ENCODE assay signal across 14 cellular contexts in genomic region chr22:23608583-23608982, GRCh38. TPM values are rescaled to one million over a fixed set of nuclear protein-coding genes. Genes with fewer than 3 reads are reported as not detected.
DNase-seq lines count a peak whose midpoint lies in the region; ATAC-seq, FAIRE-seq and TF ChIP-seq lines count a peak whose summit lies in the region.
"Had no signal": no experiment of that assay in that cellular context is flagged by ENCODE, and none has a peak within 500 bp of the region (broad histone marks: within the 10 kb centered on the region; RNA-seq: fewer than 3 reads in every experiment).

No MANE protein-coding gene starts in this region.

- H4K20me1 ChIP-seq in GM23338 (replicated peaks; ENCODE audit: insufficient read depth) (no peaks in the 10 kb centered on the region), H1 (replicated peaks in 1 of 2; ENCODE audit: control insufficient read depth in 1 of 2, insufficient read depth in 2 of 2, low read length in 2 of 2) (peaks cover 0 to 3% of the 10 kb centered on the region in 2 experiments), neural progenitor cell (ENCODE audit: low read depth) (peaks cover 18% of the 10 kb centered on the region)

- H3K18ac ChIP-seq in H1 (ENCODE audit: extremely low read depth, low read length), result no peak overlapping the region

- H3K4me1 ChIP-seq in GM23338 (ENCODE audit: insufficient read depth) (no peaks in the 10 kb centered on the region), H1 (replicated peaks in 1 of 4; ENCODE audit: control insufficient read depth in 3 of 4, insufficient read depth in 4 of 4, low read length in 3 of 4) (no peaks in the 10 kb centered on the region), neural progenitor cell (no peaks in the 10 kb centered on the region)

- H3F3A ChIP-seq in GM23338 (replicated peaks; ENCODE audit: low read depth), result no peaks in the 10 kb centered on the region
- no peaks in the 10 kb centered on the region for H3F3A ChIP-seq in neural progenitor cell (ENCODE audit: low read depth)

- no peak overlapping the region for H4K8ac ChIP-seq in H1 (ENCODE audit: extremely low read depth, insufficient read depth, low read length)

- TF ChIP-seq CTCF in GM23338 (conservative IDR thresholded peaks at IDR 0.05; ENCODE audit: low read depth in 2 of 2) (no peak), H1 (IDR thresholded peaks at IDR 0.05; ENCODE audit: control extremely low read depth in 1 of 3, insufficient read depth in 1 of 3, low read depth in 1 of 3, low read length in 3 of 3) (no peak), neural progenitor cell (IDR thresholded peaks at IDR 0.05) (no peak)

- H3K79me1 ChIP-seq in H1 (ENCODE audit: low read depth, low read length), result no peaks in the 10 kb centered on the region

- H3K36me3 Mint-ChIP-seq in GM23338 (ENCODE audit: low read depth) (no peaks in the 10 kb centered on the region), neural progenitor cell (no peaks in the 10 kb centered on the region)

- H3K9me2 ChIP-seq in GM23338 (ENCODE audit: insufficient read depth), result no peaks in the 10 kb centered on the region

- WGBS in H1 (ENCODE audit: extremely low coverage in 1 of 2, insufficient coverage in 1 of 2, insufficient read length in 1 of 2, insufficient replicate concordance in 2 of 2, low coverage in 1 of 2, low lambda C conversion rate in 2 of 2, missing lambda C conversion rate in 1 of 2), 2 experiments, result 58% methylated on average over 6 of the region's 6 CpGs; no CpG with 5 or more reads in 1 of the 2 experiments

- POLR2A ChIA-PET in H1 (lab: Charles Lee; ENCODE audit: partially characterized antibody), result no interaction called here

- H3K4me2 ChIP-seq in GM23338, result no peak overlapping the region
- H3K4me2 ChIP-seq in H1 (ENCODE audit: insufficient read depth in 1 of 2, low read depth in 2 of 2, low read length in 2 of 2), result no peak overlapping the region
- no peak overlapping the region for H3K4me2 ChIP-seq in neural progenitor cell
- H3K4me2 ChIP-seq: KMS-11 had no signal

- ATAC-seq in GM23338 (peak; percentile 91), HG03460 (IDR thresholded peaks at IDR 0.05; ENCODE audit: unreplicated experiment) (no peak)
- ATAC-seq: activated T-cell treated with anti-CD3 and anti-CD28 coated beads, Interleukin-2, amount 50 U/mL, for 4 hours had no signal

- no peak overlapping the region for H2AK5ac ChIP-seq in H1 (ENCODE audit: low read depth, low read length)

- H3K9me3 ChIP-seq in H1 (ENCODE audit: insufficient read depth in 2 of 2, low read depth in 1 of 2, low read length in 1 of 2) (no peaks in the 10 kb centered on the region), neural progenitor cell (ENCODE audit: low read depth) (no peaks in the 10 kb centered on the region)

- H3K27ac ChIP-seq in GM23338 (ENCODE audit: low read depth) (no peak overlapping the region), H1 (ENCODE audit: low read depth, low read length) (no peak overlapping the region), neural progenitor cell (no peak overlapping the region)
- H3K27ac ChIP-seq: KMS-11 had no signal

- H3K4me3 Mint-ChIP-seq in GM23338 (no peak overlapping the region), neural progenitor cell (no peak overlapping the region)
- H3K4me3 Mint-ChIP-seq: activated T-cell treated with anti-CD3 and anti-CD28 coated beads, Interleukin-2, amount 50 U/mL, for 4 hours had no signal

- no peaks in the 10 kb centered on the region for H3K27me3 ChIP-seq in GM23338 (ENCODE audit: insufficient read depth)
- H3K27me3 ChIP-seq in H1 (replicated peaks in 1 of 4; ENCODE audit: control insufficient read depth in 3 of 4, extremely low read depth in 1 of 4, insufficient read depth in 3 of 4, low read length in 3 of 4), result no peaks in the 10 kb centered on the region; a peak in 2 of 7 replicates
- peaks cover 16% of the 10 kb centered on the region for H3K27me3 ChIP-seq in neural progenitor cell

- H3K9me3 Mint-ChIP-seq in GM23338 (no peaks in the 10 kb centered on the region), neural progenitor cell (no peaks in the 10 kb centered on the region)
- H3K9me3 Mint-ChIP-seq: activated T-cell treated with anti-CD3 and anti-CD28 coated beads, Interleukin-2, amount 50 U/mL, for 4 hours had no signal

- H2AFZ ChIP-seq in GM23338 (no peak overlapping the region), H1 (ENCODE audit: low read length) (no peak overlapping the region), neural progenitor cell (replicated peaks) (no peak overlapping the region)

- H2BK120ac ChIP-seq in H1 (replicated peaks; ENCODE audit: low read depth, low read length), result no peak overlapping the region

- H3K4me1 Mint-ChIP-seq in GM23338 (no peaks in the 10 kb centered on the region; the same call in 2 of the 3 replicates), neural progenitor cell (peaks cover 10% of the 10 kb centered on the region)

- no peak overlapping the region for H3K23ac ChIP-seq in H1 (ENCODE audit: insufficient read length)

- no peak overlapping the region for H4K5ac ChIP-seq in H1 (ENCODE audit: insufficient read length, low read depth, low read length)

- no peak for TF ChIP-seq RAD21 in H1 (IDR thresholded peaks at IDR 0.05 in 1 of 2, conservative IDR thresholded peaks at IDR 0.05 in 1 of 2; ENCODE audit: low read depth in 2 of 2, low read length in 2 of 2)

- H2BK5ac ChIP-seq in H1 (ENCODE audit: low read depth, low read length), result no peak overlapping the region

- H3K9ac ChIP-seq in H1 (replicated peaks in 1 of 4; ENCODE audit: extremely low read depth in 1 of 4, low read depth in 3 of 4, low read length in 3 of 4) (no peak overlapping the region; a peak in 1 of 7 replicates), neural progenitor cell (no peak overlapping the region)
- H3K9ac ChIP-seq: KMS-11 had no signal

- H3K23me2 ChIP-seq in H1 (ENCODE audit: low read depth, low read length), result no peaks in the 10 kb centered on the region

- no peak overlapping the region for H2BK12ac ChIP-seq in H1 (ENCODE audit: low read depth, low read length)

- H3K56ac ChIP-seq in H1 (replicated peaks; ENCODE audit: insufficient read length, low read depth, low read length), result no peak overlapping the region

- H3K79me2 ChIP-seq in GM23338 (replicated peaks; ENCODE audit: insufficient read depth) (no peaks in the 10 kb centered on the region), H1 (ENCODE audit: control insufficient read depth in 1 of 2, insufficient read depth in 2 of 2, low read length in 2 of 2) (no peaks in the 10 kb centered on the region), neural progenitor cell (ENCODE audit: low read depth) (no peaks in the 10 kb centered on the region)

- no peak for TF ChIP-seq POLR2A in H1 (IDR thresholded peaks at IDR 0.05; ENCODE audit: control extremely low read depth in 1 of 2, low read depth in 2 of 2, low read length in 2 of 2)

- no peak overlapping the region for H3K14ac ChIP-seq in H1 (ENCODE audit: insufficient read length)

- CTCF ChIA-PET in H1 (lab: Charles Lee; ENCODE audit: partially characterized antibody), result interaction anchor here (0.6 to 1.2 kb wide), 4 partner anchors 15 to 1099 kb away, joined by 3 to 5 read pairs (median 4); no protein-coding TSS in a partner anchor

- H3K27ac Mint-ChIP-seq in GM23338 (no peak overlapping the region), neural progenitor cell (no peak overlapping the region)

- TF ChIP-seq EP300 in H1 (IDR thresholded peaks at IDR 0.05; ENCODE audit: borderline replicate concordance in 1 of 2, low read depth in 2 of 2, low read length in 2 of 2), result no peak

- H3K27me3 Mint-ChIP-seq in GM23338 (ENCODE audit: insufficient read depth, low read depth, poor library complexity) (peaks cover 11% of the 10 kb centered on the region), neural progenitor cell (ENCODE audit: insufficient read depth, low read depth) (peaks cover 6% of the 10 kb centered on the region)

- H3K4me3 ChIP-seq in GM23338 (no peak overlapping the region), H1 (ENCODE audit: extremely low read depth in 1 of 4, insufficient read depth in 2 of 4, low read depth in 3 of 4, low read length in 4 of 4) (no peak overlapping the region), neural progenitor cell (no peak overlapping the region)

- DNase-seq in GM23338 (ENCODE audit: low spot score) (peak; percentile 73), OCI-M1 (lab: John Stamatoyannopoulos, UW) (peak; percentile 48), H1 (ENCODE audit: low read depth in 1 of 2, low spot score in 2 of 2) (peak in 1 of 2 experiments; percentile 81), neural progenitor cell (ENCODE audit: low spot score) (peak; percentile 88), NCI-H1694 treated with DMSO at 0.1 percent for 48 hours (lab: John Stamatoyannopoulos, UW) (no peak), activated T-cell treated with anti-CD3 and anti-CD28 coated beads for 4 hours (no peak)
- DNase-seq: activated CD4-positive, alpha-beta T cell treated with anti-CD3 and anti-CD28 coated beads for 1 hour; activated T-cell treated with anti-CD3 and anti-CD28 coated beads, Interleukin-2, amount 50 U/mL, for 4 hours; NCI-H187 treated with DMSO at 0.1 percent for 48 hours had no signal

- no peaks in the 10 kb centered on the region for H3K36me3 ChIP-seq in GM23338 (ENCODE audit: insufficient read depth)
- H3K36me3 ChIP-seq in H1 (ENCODE audit: control insufficient read depth in 2 of 4, insufficient read depth in 4 of 4, low read length in 3 of 4), result no peaks in the 10 kb centered on the region
- no peaks in the 10 kb centered on the region for H3K36me3 ChIP-seq in neural progenitor cell

- no peak overlapping the region for H4K91ac ChIP-seq in H1 (replicated peaks; ENCODE audit: insufficient read length, low read length)

- H3K4ac ChIP-seq in H1 (replicated peaks; ENCODE audit: insufficient read length, low read depth, low read length), result no peak overlapping the region

- no peak for FAIRE-seq in H1 (lab: Jason Lieb, UNC)

- H2BK15ac ChIP-seq in H1 (ENCODE audit: low read length), result no peak overlapping the region

- H2BK20ac ChIP-seq in H1 (ENCODE audit: low read length), result no peak overlapping the region

RNA-seq across cellular contexts. Expression of gene DRICH1, which starts 23.5 kb away (rescaled TPM):
- not detected in 2 replicates for total RNA-seq in GM23338 (2014; rRNA removed; shearing (Covaris generic))
- polyA plus RNA-seq in GM23338 (2016; fragmentation: Nextera tagmentation; extraction: Ambion mirVana) (not detected in 2 replicates), H1 (2011; rRNA removed) (0.19 and 0.21 TPM in 2 replicates)
- 0.28 TPM in 1 of 2 replicates, not detected in the other for total RNA-seq in H1 (2021; fragmentation: NEBNext Ultra II Directional; extraction: Animal tissue kit (Norgen Biotek cat#: 25700))
- polyA plus RNA-seq in H1 (2011; cell fraction: cytosol; rRNA removed), result 0.36 TPM
- 0.39 TPM for polyA plus RNA-seq in H1 (2011; cell fraction: nucleus; rRNA removed)
- polyA plus RNA-seq in H1 (2012, experiment 1 of 2), result 0.32 to 0.55 TPM in 2 of 4 replicates, not detected in the others
- not detected for polyA plus RNA-seq in H1 (2012, experiment 2 of 2)
- polyA plus RNA-seq in H1 (2013, experiment 1 of 2), result 0.08 TPM
- polyA plus RNA-seq in H1 (2013, experiment 2 of 2), result 0.11 TPM
- not detected in 2 replicates for polyA minus RNA-seq in H1 (2011; rRNA and poly(A)+ RNA removed)
- polyA minus RNA-seq in H1 (2011; cell fraction: cytosol; rRNA and poly(A)+ RNA removed), result not detected
- polyA minus RNA-seq in H1 (2011; cell fraction: nucleus; rRNA and poly(A)+ RNA removed), result 0.50 TPM
- not detected in 2 replicates for total RNA-seq in neural progenitor cell (ENCODE audit: low replicate concordance)

RNA-seq across cellular contexts. Expression of gene IGLL1, which starts 28.5 kb away (rescaled TPM):
- not detected in 2 replicates for total RNA-seq in GM23338 (2014; rRNA removed; shearing (Covaris generic))
- polyA plus RNA-seq in GM23338 (2016; fragmentation: Nextera tagmentation; extraction: Ambion mirVana), result not detected in 2 replicates
- not detected in 2 replicates for total RNA-seq in H1 (2021; fragmentation: NEBNext Ultra II Directional; extraction: Animal tissue kit (Norgen Biotek cat#: 25700))
- not detected in 2 replicates for polyA plus RNA-seq in H1 (2011; rRNA removed)
- not detected for polyA plus RNA-seq in H1 (2011; cell fraction: cytosol; rRNA removed)
- polyA plus RNA-seq in H1 (2011; cell fraction: nucleus; rRNA removed), result 0.21 TPM
- polyA plus RNA-seq in H1 (2012, experiment 1 of 2), result not detected in 4 replicates
- not detected for polyA plus RNA-seq in H1 (2012, experiment 2 of 2)
- polyA plus RNA-seq in H1 (2013, experiment 1 of 2), result not detected
- polyA plus RNA-seq in H1 (2013, experiment 2 of 2), result not detected
- polyA minus RNA-seq in H1 (2011; rRNA and poly(A)+ RNA removed), result not detected in 2 replicates
- polyA minus RNA-seq in H1 (2011; cell fraction: cytosol; rRNA and poly(A)+ RNA removed), result not detected
- polyA minus RNA-seq in H1 (2011; cell fraction: nucleus; rRNA and poly(A)+ RNA removed), result not detected
- not detected in 2 replicates for total RNA-seq in neural progenitor cell (ENCODE audit: low replicate concordance)
- total RNA-seq: activated T-cell treated with anti-CD3 and anti-CD28 coated beads, Interleukin-2, amount 50 U/mL, for 4 hours; lower leg skin; omental fat pad; temporal lobe had no signal

Comparison
In these comparisons a context has a peak if more than half of its experiments do, and no peak if none do; other contexts are left out.
1. DNase-seq: peak in GM23338 (single experiment), OCI-M1 (single experiment) and neural progenitor cell (single experiment); none in NCI-H1694 treated with DMSO at 0.1 percent for 48 hours (single experiment) and activated T-cell treated with anti-CD3 and anti-CD28 coated beads for 4 hours (single experiment).